Comparison of ENCODE assay signal across 16 cellular contexts in the genomic region with DNA sequence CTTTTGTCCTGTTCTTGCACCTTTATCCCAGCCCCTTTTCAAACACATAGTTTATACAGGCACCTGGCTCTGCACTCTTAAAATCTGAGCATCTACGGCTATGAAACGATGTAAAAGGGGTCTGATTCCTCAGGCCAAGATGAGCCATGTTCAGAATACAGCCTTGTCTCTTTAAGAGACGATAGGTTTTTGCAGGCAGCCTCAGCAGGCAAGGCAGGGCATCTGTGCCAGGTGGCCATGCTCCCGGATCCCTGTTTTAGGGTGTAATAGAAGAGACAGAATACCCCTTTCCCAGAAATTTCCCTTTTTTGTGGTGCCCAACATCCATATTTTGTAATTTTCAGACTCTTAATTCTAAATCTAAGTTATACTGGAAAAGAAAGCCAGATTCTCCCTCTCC.
"Had no signal": no experiment of that assay in that cellular context is flagged by ENCODE, and none has a peak within 500 bp of the region (broad histone marks: within the 10 kb centered on the region; RNA-seq: fewer than 3 reads in every experiment).

No MANE protein-coding gene starts in this region.

- H3K27ac Mint-ChIP-seq: activated CD8-positive, alpha-beta T cell treated with anti-CD3 and anti-CD28 coated beads, Interleukin-2, amount 10 ng/mL, durations not matched to agents 7 days and 5 days; memory B cell; nephron progenitor cell; stimulated activated naive CD8-positive, alpha-beta T cell treated with anti-CD3 and anti-CD28 coated beads, Interleukin-15, Interleukin-2, amounts not matched to agents 100 ng/mL and 50 ng/mL, for 24 hours; WTC11 had no signal

- H3K4me1 Mint-ChIP-seq: memory B cell, nephron progenitor cell had no signal

- H3K4me3 Mint-ChIP-seq: activated CD8-positive, alpha-beta T cell treated with anti-CD3 and anti-CD28 coated beads, Interleukin-2, amount 10 ng/mL, durations not matched to agents 7 days and 5 days; memory B cell; nephron progenitor cell; stimulated activated naive CD8-positive, alpha-beta T cell treated with anti-CD3 and anti-CD28 coated beads, Interleukin-15, Interleukin-2, amounts not matched to agents 100 ng/mL and 50 ng/mL, for 24 hours; WTC11 had no signal

- H3K27ac ChIP-seq: cardiac muscle cell, colonic mucosa, foreskin keratinocyte, heart left ventricle, left lung, upper lobe of right lung had no signal

- DNase-seq: activated CD4-positive, alpha-beta T cell treated with anti-CD3 and anti-CD28 coated beads for 48 hours; activated CD8-positive, alpha-beta memory T cell treated with anti-CD3 and anti-CD28 coated beads, Interleukin-2, amount 50 U/mL, for 48 hours; activated CD8-positive, alpha-beta T cell treated with anti-CD3 and anti-CD28 coated beads, Interleukin-2, amount 10 ng/mL, durations not matched to agents 7 days and 5 days; activated naive CD4-positive, alpha-beta T cell; colonic mucosa; foreskin keratinocyte; heart left ventricle; islet precursor cell; left lung; nephron progenitor cell; stimulated activated CD4-positive, alpha-beta T cell treated with anti-CD3 and anti-CD28 coated beads, Interleukin-4, amount 100 ng/mL, for 1 hour; upper lobe of right lung had no signal

- H3K9me3 ChIP-seq: colonic mucosa, left lung, upper lobe of right lung had no signal

- H3K27me3 ChIP-seq: cardiac muscle cell, colonic mucosa, heart left ventricle, left lung, upper lobe of right lung had no signal

- H3K9me3 Mint-ChIP-seq: memory B cell; nephron progenitor cell; stimulated activated naive CD8-positive, alpha-beta T cell treated with anti-CD3 and anti-CD28 coated beads, Interleukin-15, Interleukin-2, amounts not matched to agents 100 ng/mL and 50 ng/mL, for 24 hours had no signal

- H3K4me3 ChIP-seq: cardiac muscle cell, colonic mucosa, heart left ventricle, left lung, upper lobe of right lung had no signal

- H3K4me1 ChIP-seq: colonic mucosa, foreskin keratinocyte, left lung had no signal

- H3K36me3 Mint-ChIP-seq: memory B cell, WTC11 had no signal

- H3K36me3 ChIP-seq: cardiac muscle cell, colonic mucosa, heart left ventricle, left lung, upper lobe of right lung had no signal
